Comparison of ENCODE assay signal across 20 cellular contexts in genomic region chr1:92874987-92875386, GRCh38. TPM values are rescaled to one million over a fixed set of nuclear protein-coding genes. Genes with fewer than 3 reads are reported as not detected.
DNase-seq lines count a peak whose midpoint lies in the region; TF ChIP-seq lines count a peak whose summit lies in the region.
"Had no signal": no experiment of that assay in that cellular context is flagged by ENCODE, and none has a peak within 500 bp of the region (broad histone marks: within the 10 kb centered on the region; RNA-seq: fewer than 3 reads in every experiment).

No MANE protein-coding gene starts in this region.

- H3K4me3 Mint-ChIP-seq in immature natural killer cell (no peak overlapping the region), endothelial cell (ENCODE audit: unreplicated experiment) (no peak overlapping the region)
- H3K4me3 Mint-ChIP-seq: CD4-positive, alpha-beta memory T cell; H9; HFFc6 had no signal

- H3K4me1 Mint-ChIP-seq in immature natural killer cell (peaks cover 35 to 38% of the 10 kb centered on the region in 2 donors), endothelial cell (ENCODE audit: unreplicated experiment) (peaks cover 13% of the 10 kb centered on the region)

- H3K27me3 Mint-ChIP-seq in immature natural killer cell (ENCODE audit: low read depth in 3 of 3): peaks cover 0 to 2% (median 0%) of the 10 kb centered on the region in 3 donors
- peaks cover under 1% of the 10 kb centered on the region for H3K27me3 Mint-ChIP-seq in endothelial cell (ENCODE audit: unreplicated experiment)
- H3K27me3 Mint-ChIP-seq: CD4-positive, alpha-beta memory T cell had no signal

- DNase-seq in immature natural killer cell (no peak), NCI-H82 (lab: John Stamatoyannopoulos, UW) (no peak), endothelial cell (ENCODE audit: low spot score) (no peak), HEK293T (ENCODE audit: extremely low spot score) (no peak)
- DNase-seq: 8988T; ACHN; AML-193; BE2C; Calu3; CD4-positive, alpha-beta memory T cell; COR-L47; DMS153; DND-41; GM23248; H9; HFFc6 had no signal

- POLR2A ChIA-PET in HEK293T (lab: Yijun Ruan, JAX): no interaction called here

- H3K27ac Mint-ChIP-seq in immature natural killer cell (peak overlapping the region; percentile 8 to 82 (median 55)), endothelial cell (ENCODE audit: unreplicated experiment) (no peak overlapping the region)
- H3K27ac Mint-ChIP-seq: CD4-positive, alpha-beta memory T cell; H9; HFFc6 had no signal

- H3K9me3 Mint-ChIP-seq in immature natural killer cell: no peaks in the 10 kb centered on the region
- H3K9me3 Mint-ChIP-seq in endothelial cell (ENCODE audit: unreplicated experiment): no peaks in the 10 kb centered on the region

- TF ChIP-seq CTCF in C4-2B (conservative IDR thresholded peaks at IDR 0.05) (no peak), VCaP (conservative IDR thresholded peaks at IDR 0.05) (no peak), endothelial cell (IDR thresholded peaks at IDR 0.05; ENCODE audit: unreplicated experiment) (no peak)

- H3K36me3 Mint-ChIP-seq in immature natural killer cell (peaks cover 4 to 24% (median 13%) of the 10 kb centered on the region in 3 donors), endothelial cell (ENCODE audit: low read depth, unreplicated experiment) (no peaks in the 10 kb centered on the region)

- CTCF ChIA-PET in HEK293T (lab: Yijun Ruan, JAX): no interaction called here

- H3K27ac ChIP-seq in C4-2B: peak overlapping the region; percentile 73
- peak overlapping the region; percentile 87 for H3K27ac ChIP-seq in VCaP
- H3K27ac ChIP-seq: A549; BLaER1 treated with 17β-estradiol and CSF1 and Interleukin-3, amounts not matched to agents 10 nM and 100 nM; GM23248 had no signal

TF ChIP-seq in HEK293T, 16 proteins besides CTCF, POLR2A, EP300 and RAD21:
- TF ChIP-seq PKNOX1 (IDR thresholded peaks at IDR 0.05) (no peak), ELF4 (IDR thresholded peaks at IDR 0.05) (no peak), FOXK2 (IDR thresholded peaks at IDR 0.05) (no peak), FOXM1 (IDR thresholded peaks at IDR 0.05; ENCODE audit: borderline replicate concordance) (no peak), NFRKB (IDR thresholded peaks at IDR 0.05) (no peak), ZNF384 (IDR thresholded peaks at IDR 0.05) (no peak), LEF1 (IDR thresholded peaks at IDR 0.05; ENCODE audit: borderline replicate concordance) (no peak), ARNT (IDR thresholded peaks at IDR 0.05) (no peak), SP1 (IDR thresholded peaks at IDR 0.05) (no peak)
TF ChIP-seq in HEK293T: peak in this region for 0.

RNA-seq across cellular contexts. Expression of gene RPL5, which starts 43.1 kb away (rescaled TPM):
- polyA plus RNA-seq in immature natural killer cell: 1,000 to 10,000 TPM; 1,077 to 1,697 (median 1,102) TPM
- total RNA-seq in endothelial cell (ENCODE audit: unreplicated experiment): 1,318 TPM
